ENCODE assay signal across 28 cellular contexts in genomic region chr4:38036548-38036947, GRCh38.
"Had no signal": no experiment of that assay in that cellular context is flagged by ENCODE, and none has a peak within 500 bp of the region (broad histone marks: within the 10 kb centered on the region; RNA-seq: fewer than 3 reads in every experiment).

No MANE protein-coding gene starts in this region.

- H3K36me3 ChIP-seq: adrenal gland, transverse colon had no signal

- DNase-seq: activated CD4-positive, alpha-beta T cell treated with anti-CD3 and anti-CD28 coated beads for 48 hours; activated CD4-positive, alpha-beta T cell treated with anti-CD3 and anti-CD28 coated beads, Interleukin-2, amount 50 U/mL, for 48 hours; activated CD8-positive, alpha-beta memory T cell treated with anti-CD3 and anti-CD28 coated beads, Interleukin-2, amount 50 U/mL, for 4 hours; activated effector memory CD4-positive, alpha-beta T cell treated with anti-CD3 and anti-CD28 coated beads, Interleukin-2, amount 50 U/mL, for 16 hours; activated naive CD4-positive, alpha-beta T cell treated with anti-CD3 and anti-CD28 coated beads for 36 hours; activated naive CD8-positive, alpha-beta T cell treated with anti-CD3 and anti-CD28 coated beads for 36 hours; activated T-cell treated with anti-CD3 and anti-CD28 coated beads, Interleukin-2, amount 50 U/mL, for 1 hour; adrenal gland; central memory CD4-positive, alpha-beta T cell; endodermal cell; foreskin keratinocyte; heart right ventricle; lower lobe of right lung; mesendoderm; nephron progenitor cell; stimulated activated CD4-positive, alpha-beta T cell treated with anti-CD3 and anti-CD28 coated beads, Interleukin-1b, Interleukin-23, amount 100 ng/mL, for 48 hours; stimulated activated CD4-positive, alpha-beta T cell treated with anti-CD3 and anti-CD28 coated beads, Interleukin-4, amount 100 ng/mL, for 4 hours; stimulated activated CD8-positive, alpha-beta memory T cell treated with anti-CD3 and anti-CD28 coated beads, Interleukin-4, amount 100 ng/mL, for 48 hours; T-helper 1 cell; transverse colon; WERI-Rb-1 had no signal

- H3K27me3 ChIP-seq: adrenal gland, ascending aorta, esophagus muscularis mucosa, foreskin keratinocyte, heart right ventricle, neutrophil, transverse colon, vagina had no signal

- ATAC-seq: activated CD4-positive, CD25-positive, alpha-beta regulatory T cell treated with anti-CD3 and anti-CD28 coated beads, Interleukin-2, amount 50 U/mL, for 24 hours; foreskin keratinocyte; lower lobe of right lung; stimulated activated memory B cell treated with anti-CD40 and anti-IgM and Interleukin-4, amounts not matched to agents 10 μg/mL and 1 μg/mL and 100 μg/mL, for 72 hours had no signal

- H3K9me3 ChIP-seq: adrenal gland, ascending aorta, esophagus muscularis mucosa, heart right ventricle, lower lobe of right lung, neutrophil, transverse colon, vagina had no signal

- H3K4me2 ChIP-seq: smooth muscle cell had no signal

- H3K4me3 ChIP-seq: adrenal gland, ascending aorta, esophagus muscularis mucosa, heart right ventricle, lower lobe of right lung, smooth muscle cell, transverse colon, vagina had no signal

- H3K27ac ChIP-seq: adrenal gland, ascending aorta, foreskin keratinocyte, heart right ventricle, lower lobe of right lung, neutrophil, vagina, WERI-Rb-1 had no signal

- H3K4me1 ChIP-seq: adrenal gland, ascending aorta, foreskin keratinocyte, lower lobe of right lung, vagina had no signal
